In genomic region chr9:98222885-98223640, GRCh38 we compare ENCODE assay signal across 11 cellular contexts. TPM values are rescaled to one million over a fixed set of nuclear protein-coding genes. Genes with fewer than 3 reads are reported as not detected.
DNase-seq lines count a peak whose midpoint lies in the region; ATAC-seq and TF ChIP-seq lines count a peak whose summit lies in the region.
"Had no signal": no experiment of that assay in that cellular context is flagged by ENCODE, and none has a peak within 500 bp of the region (broad histone marks: within the 10 kb centered on the region; RNA-seq: fewer than 3 reads in every experiment).

No MANE protein-coding gene starts in this region.

- DNase-seq in NCI-H2171 treated with DMSO at 0.1 percent for 48 hours (lab: John Stamatoyannopoulos, UW): peak; percentile 38
- DNase-seq in NCI-H2171 (lab: John Stamatoyannopoulos, UW): no peak
- DNase-seq in WTC11 (ENCODE audit: low spot score): no peak
- peak; percentile 97 for DNase-seq in hepatic stellate cell (ENCODE audit: low spot score)
- DNase-seq in upper lobe of right lung: no peak
- no peak for DNase-seq in GF-D8 (lab: John Stamatoyannopoulos, UW)
- no peak for DNase-seq in D341Med (ENCODE audit: low spot score)
- no peak for DNase-seq in naive thymus-derived CD8-positive, alpha-beta T cell
- DNase-seq: activated T-cell treated with anti-CD3 and anti-CD28 coated beads, Interleukin-2, amount 50 U/mL, for 1 hour; AML-193; NK-92 treated with Interleukin-12 subunit alpha and Interleukin-12 subunit beta, amount 100 ng/mL, for 24 hours had no signal

- no peaks in the 10 kb centered on the region for H3K9me3 ChIP-seq in upper lobe of right lung

- no peak overlapping the region for H3K4me3 ChIP-seq in upper lobe of right lung

- H3K4me3 Mint-ChIP-seq in WTC11: no peak overlapping the region
- no peak overlapping the region for H3K4me3 Mint-ChIP-seq in naive thymus-derived CD8-positive, alpha-beta T cell

- no peak for TF ChIP-seq CTCF in WTC11 (IDR thresholded peaks at IDR 0.05)
- TF ChIP-seq CTCF in upper lobe of right lung (IDR thresholded peaks at IDR 0.05): no peak

- ATAC-seq in WTC11 (no peak), upper lobe of right lung (peak; percentile 69)
- ATAC-seq in naive thymus-derived CD8-positive, alpha-beta T cell: no peak

- H3K27ac Mint-ChIP-seq in WTC11: peak overlapping the region; percentile 72
- H3K27ac Mint-ChIP-seq in naive thymus-derived CD8-positive, alpha-beta T cell: peak overlapping the region in 3 of 10 donors; percentile 19 to 55 (median 47)

- H3K36me3 ChIP-seq in upper lobe of right lung: peaks cover 55% of the 10 kb centered on the region

- H3K4me1 ChIP-seq in upper lobe of right lung: peaks cover 11% of the 10 kb centered on the region

- POLR2A ChIA-PET in WTC11 (lab: Charles Lee): no interaction called here
- POLR2A ChIA-PET in naive thymus-derived CD8-positive, alpha-beta T cell (lab: Charles Lee): interaction anchor here (0.6 to 1.3 kb wide), 2 partner anchors 34 to 147 kb away, joined by 3 to 4 read pairs; no protein-coding TSS in a partner anchor

- intact Hi-C loops in upper lobe of right lung (cut with DNase I): no loop called here

- H3K27me3 ChIP-seq in upper lobe of right lung: no peaks in the 10 kb centered on the region

- H3K27ac ChIP-seq in upper lobe of right lung: peak overlapping the region; percentile 42

- H3K36me3 Mint-ChIP-seq in WTC11: peaks cover 32% of the 10 kb centered on the region
- peaks cover 0 to 35% (median 16%) of the 10 kb centered on the region in 3 donors for H3K36me3 Mint-ChIP-seq in naive thymus-derived CD8-positive, alpha-beta T cell

- CTCF ChIA-PET in WTC11 (lab: Charles Lee): interaction anchor here (0.7 to 1.7 kb wide), 2 partner anchors 11 kb away, joined by 4 to 6 read pairs; no protein-coding TSS in a partner anchor

- H3K9me3 Mint-ChIP-seq in WTC11: 0 out of 2 replicates have a peak, but pooled peaks cover 4% of the 10 kb centered on the region
- no peaks in the 10 kb centered on the region for H3K9me3 Mint-ChIP-seq in naive thymus-derived CD8-positive, alpha-beta T cell

- peaks cover 46% of the 10 kb centered on the region for H3K4me1 Mint-ChIP-seq in WTC11
- H3K4me1 Mint-ChIP-seq in naive thymus-derived CD8-positive, alpha-beta T cell: peaks cover 0 to 7% (median 0%) of the 10 kb centered on the region in 4 donors

- no peaks in the 10 kb centered on the region for H3K27me3 Mint-ChIP-seq in WTC11 (ENCODE audit: low read depth)
- H3K27me3 Mint-ChIP-seq in naive thymus-derived CD8-positive, alpha-beta T cell: no peaks in the 10 kb centered on the region

TF ChIP-seq in WTC11, 78 proteins besides CTCF, POLR2A, EP300 and RAD21:
- TF ChIP-seq ZNF138 (CRISPR knock-in tag; conservative IDR thresholded peaks at IDR 0.05) (no peak), ZNF317 (CRISPR knock-in tag; IDR thresholded peaks at IDR 0.05; ENCODE audit: borderline replicate concordance, low read depth) (no peak)

RNA-seq across cellular contexts. Expression of gene CORO2A, which starts 30.6 kb away (rescaled TPM):
- total RNA-seq in WTC11 (2021) (32.5 to 37.0 TPM (median 35.9 TPM) in 3 replicates), upper lobe of right lung (20.0 TPM)
- total RNA-seq in naive thymus-derived CD8-positive, alpha-beta T cell: 10 to 100 TPM in 1 of 2 experiments, 1 to 10 TPM in 1; 10.0 to 10.8 TPM
- 10 to 100 TPM in 1 of 3 donors, 1 to 10 TPM in 2; 5.2 to 11.7 (median 9.5) TPM for polyA plus RNA-seq in naive thymus-derived CD8-positive, alpha-beta T cell

RNA-seq across cellular contexts. Expression of gene TBC1D2, which starts 32.4 kb away (rescaled TPM):
- 10.6 to 11.4 TPM (median 11.1 TPM) in 3 replicates for total RNA-seq in WTC11 (2021)
- 71.8 TPM for total RNA-seq in upper lobe of right lung
- 1 to 10 TPM; 6.3 to 6.9 TPM for total RNA-seq in naive thymus-derived CD8-positive, alpha-beta T cell
- 1 to 10 TPM; 2.0 to 5.9 (median 2.8) TPM for polyA plus RNA-seq in naive thymus-derived CD8-positive, alpha-beta T cell

Comparison
In these comparisons a context has a peak if more than half of its experiments do, and no peak if none do; other contexts are left out.
1. DNase-seq: peak in NCI-H2171 treated with DMSO at 0.1 percent for 48 hours (single experiment) and hepatic stellate cell (single experiment); none in NCI-H2171 (single experiment), WTC11 (single experiment), upper lobe of right lung (single experiment), GF-D8 (single experiment), D341Med (single experiment) and naive thymus-derived CD8-positive, alpha-beta T cell (0 of 10).